In the genomic region with DNA sequence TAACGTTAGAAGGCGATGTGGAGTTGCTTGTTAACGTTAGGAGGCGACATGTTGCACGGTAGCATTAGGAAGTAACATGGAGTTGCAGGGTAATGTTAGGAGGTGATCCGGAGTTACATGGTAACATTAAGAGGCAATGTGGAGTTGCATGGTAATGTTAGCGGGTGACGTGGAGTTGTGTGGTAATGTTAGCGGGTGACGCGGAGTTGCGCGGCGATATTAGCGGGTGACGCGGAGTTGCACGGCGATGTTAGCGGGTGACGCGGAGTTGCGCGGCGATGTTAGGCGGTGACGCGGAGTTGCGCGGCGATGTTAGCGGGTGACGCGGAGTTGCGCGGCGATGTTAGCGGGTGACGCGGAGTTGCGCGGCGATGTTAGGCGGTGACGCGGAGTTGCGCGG, we compare ENCODE assay signal across 7 cellular contexts.
DNase-seq lines count a peak whose midpoint lies in the region; ATAC-seq, FAIRE-seq and TF ChIP-seq lines count a peak whose summit lies in the region.
"Not testable (repeated sequence)": the region's sequence is repeated elsewhere in the genome, so short reads cannot be mapped to it uniquely, and the experiment has no call there.

No MANE protein-coding gene starts in this region.

- not testable (repeated sequence) for H3K4me3 ChIP-seq in CD8-positive, alpha-beta T cell (ENCODE audit: low read depth, low read length); IMR-90 (ENCODE audit: insufficient read depth, low read depth, low read length); K562; neural progenitor cell
- peak overlapping the region; percentile 70; the same call in 1 of the 2 replicates for H3K4me3 ChIP-seq in iPS-20b (ENCODE audit: low read length)

- H3K36me3 Mint-ChIP-seq in CD8-positive, alpha-beta T cell; neural progenitor cell: not testable (repeated sequence)
- H3K36me3 Mint-ChIP-seq in activated CD8-positive, alpha-beta memory T cell treated with anti-CD3 and anti-CD28 coated beads, Interleukin-2, amount 10 ng/mL, durations not matched to agents 7 days and 5 days = peaks cover 16% of the 10 kb centered on the region
- peaks cover 70% of the 10 kb centered on the region for H3K36me3 Mint-ChIP-seq in stimulated activated memory B cell treated with anti-CD40 and anti-IgM and Interleukin-4, amounts not matched to agents 10 μg/mL and 1 μg/mL and 100 μg/mL, for 72 hours

- dilution Hi-C loops in IMR-90 (cut with HindIII; ENCODE audit: low sequenced_read_pairs, unreplicated experiment) = not testable (repeated sequence)

- in situ Hi-C loops in IMR-90 (cut with MboI; ENCODE audit: low sequenced_read_pairs); K562 (cut with MboI): not testable (repeated sequence)

- not testable (repeated sequence) for FAIRE-seq in K562 (lab: Jason Lieb, UNC)

- not testable (repeated sequence) for H2BK20ac ChIP-seq in IMR-90 (ENCODE audit: low read depth, low read length)

- not testable (repeated sequence) for H2BK15ac ChIP-seq in IMR-90 (ENCODE audit: low read depth, low read length)

- TF ChIP-seq POLR2A in IMR-90 (IDR thresholded peaks at IDR 0.05; ENCODE audit: low read depth, low read length); K562 (conservative IDR thresholded peaks at IDR 0.05): not testable (repeated sequence)

- H3K4me3 Mint-ChIP-seq in CD8-positive, alpha-beta T cell; activated CD8-positive, alpha-beta memory T cell treated with anti-CD3 and anti-CD28 coated beads, Interleukin-2, amount 10 ng/mL, durations not matched to agents 7 days and 5 days; neural progenitor cell; stimulated activated memory B cell treated with anti-CD40 and anti-IgM and Interleukin-4, amounts not matched to agents 10 μg/mL and 1 μg/mL and 100 μg/mL, for 72 hours: not testable (repeated sequence)

- not testable (repeated sequence) for TF ChIP-seq CTCF in CD8-positive, alpha-beta T cell (IDR thresholded peaks at IDR 0.05); IMR-90 (conservative IDR thresholded peaks at IDR 0.05; ENCODE audit: low read depth, low read length); K562 (IDR thresholded peaks at IDR 0.05 in 2 of 3, conservative IDR thresholded peaks at IDR 0.05 in 1 of 3; ENCODE audit: insufficient read depth in 2 of 3, low read depth in 1 of 3, low read length in 3 of 3); neural progenitor cell (IDR thresholded peaks at IDR 0.05)

- H3K23ac ChIP-seq in IMR-90 (ENCODE audit: low read depth, low read length) = not testable (repeated sequence)

- H4K91ac ChIP-seq in IMR-90 (ENCODE audit: insufficient read depth, low read depth, low read length) = not testable (repeated sequence)

- peak overlapping the region; percentile 43; the same call in 1 of the 2 replicates for H2AK5ac ChIP-seq in IMR-90 (ENCODE audit: low read depth, low read length)

- not testable (repeated sequence) for TF ChIP-seq RAD21 in IMR-90 (IDR thresholded peaks at IDR 0.05; ENCODE audit: low read length); K562 (CRISPR knock-in tag; conservative IDR thresholded peaks at IDR 0.05 in 1 of 2, IDR thresholded peaks at IDR 0.05 in 1 of 2)

- not testable (repeated sequence) for H3K56ac ChIP-seq in IMR-90 (ENCODE audit: extremely low read depth, insufficient read depth, low read length)

- not testable (repeated sequence) for H3K79me2 ChIP-seq in K562 (ENCODE audit: control insufficient read depth, insufficient read depth, low read length); neural progenitor cell (ENCODE audit: low read depth)

- not testable (repeated sequence) for H2BK5ac ChIP-seq in IMR-90 (ENCODE audit: low read depth, low read length, poor library complexity, severe bottlenecking)

- peaks cover 11% of the 10 kb centered on the region for H3K4me1 ChIP-seq in CD8-positive, alpha-beta T cell (ENCODE audit: insufficient read depth, low read length)
- H3K4me1 ChIP-seq in IMR-90 (ENCODE audit: control insufficient read depth, insufficient read depth, low read length); K562 (replicated peaks in 1 of 2; ENCODE audit: control insufficient read depth in 2 of 2, insufficient read depth in 2 of 2, low read length in 2 of 2); neural progenitor cell: not testable (repeated sequence)
- peaks cover 37% of the 10 kb centered on the region for H3K4me1 ChIP-seq in iPS-20b (ENCODE audit: insufficient read depth, low read length)

- H3K27me3 ChIP-seq in CD8-positive, alpha-beta T cell (ENCODE audit: insufficient read depth, low read length); IMR-90 (ENCODE audit: control insufficient read depth, insufficient read depth, low read length); iPS-20b (ENCODE audit: insufficient read depth, low read length); neural progenitor cell: not testable (repeated sequence)
- peaks cover 14 to 44% of the 10 kb centered on the region in 2 experiments; a peak in 4 of 5 replicates for H3K27me3 ChIP-seq in K562 (ENCODE audit: control insufficient read depth in 2 of 2, insufficient read depth in 2 of 2, low read length in 2 of 2)

- intact Hi-C loops in CD8-positive, alpha-beta T cell (cut with DNase I, micrococcal nuclease); IMR-90 (cut with micrococcal nuclease); K562 (cut with micrococcal nuclease): not testable (repeated sequence)

- H4K8ac ChIP-seq in IMR-90 (ENCODE audit: low read depth in 2 of 2, low read length in 2 of 2) = not testable (repeated sequence)

- H4K20me1 ChIP-seq in IMR-90 (ENCODE audit: insufficient read depth, low read length) = peaks cover 40% of the 10 kb centered on the region
- H4K20me1 ChIP-seq in K562 (replicated peaks; ENCODE audit: control insufficient read depth, insufficient read depth, low read length); neural progenitor cell (ENCODE audit: low read depth): not testable (repeated sequence)

- H3K9me3 ChIP-seq in CD8-positive, alpha-beta T cell (ENCODE audit: low read length); IMR-90 (ENCODE audit: control insufficient read depth, insufficient read depth, low read length); K562 (replicated peaks; ENCODE audit: control insufficient read depth, insufficient read depth, low read depth, low read length); iPS-20b (ENCODE audit: insufficient read depth, low read depth, low read length); neural progenitor cell (ENCODE audit: low read depth): not testable (repeated sequence)

- not testable (repeated sequence) for H3K4ac ChIP-seq in IMR-90 (ENCODE audit: low read depth, low read length)

- H4K5ac ChIP-seq in IMR-90 (ENCODE audit: low read depth, low read length) = not testable (repeated sequence)

- not testable (repeated sequence) for ATAC-seq in CD8-positive, alpha-beta T cell; IMR-90 (ENCODE audit: low read depth); activated CD8-positive, alpha-beta memory T cell treated with anti-CD3 and anti-CD28 coated beads, Interleukin-2, amount 10 ng/mL, durations not matched to agents 7 days and 5 days; K562; stimulated activated memory B cell treated with anti-CD40 and anti-IgM and Interleukin-4, amounts not matched to agents 10 μg/mL and 1 μg/mL and 100 μg/mL, for 72 hours

- H3K14ac ChIP-seq in IMR-90 (replicated peaks; ENCODE audit: low read depth, low read length) = not testable (repeated sequence)

- not testable (repeated sequence) for H2AFZ ChIP-seq in IMR-90 (replicated peaks; ENCODE audit: low read length, poor library complexity); K562 (ENCODE audit: low read depth, low read length); neural progenitor cell (replicated peaks)

- H3K9me1 ChIP-seq in IMR-90 (ENCODE audit: insufficient read depth, low read length) = peaks cover 12% of the 10 kb centered on the region
- H3K9me1 ChIP-seq in K562 (ENCODE audit: control insufficient read depth, insufficient read depth, low read length) = not testable (repeated sequence)

- not testable (repeated sequence) for H2AK9ac ChIP-seq in IMR-90 (replicated peaks; ENCODE audit: low read depth, low read length, poor library complexity)

- 49 to 100% methylated on average over 2 to 5 of the region's 48 CpGs for WGBS in IMR-90 (ENCODE audit: extremely low coverage in 2 of 2, insufficient read length in 1 of 2), 2 experiments
- 93% methylated on average over 20 of the region's 48 CpGs for WGBS in K562 (ENCODE audit: insufficient coverage, low coverage, missing lambda C conversion rate)

- POLR2A ChIA-PET in CD8-positive, alpha-beta T cell (lab: Charles Lee); IMR-90 (lab: Charles Lee; ENCODE audit: unreplicated experiment); K562 (lab: Yijun Ruan, JAX): not testable (repeated sequence)

- not testable (repeated sequence) for H3K9me3 Mint-ChIP-seq in CD8-positive, alpha-beta T cell; stimulated activated memory B cell treated with anti-CD40 and anti-IgM and Interleukin-4, amounts not matched to agents 10 μg/mL and 1 μg/mL and 100 μg/mL, for 72 hours
- H3K9me3 Mint-ChIP-seq in activated CD8-positive, alpha-beta memory T cell treated with anti-CD3 and anti-CD28 coated beads, Interleukin-2, amount 10 ng/mL, durations not matched to agents 7 days and 5 days (ENCODE audit: low read depth) = peaks cover 10% of the 10 kb centered on the region
- peaks cover 11% of the 10 kb centered on the region for H3K9me3 Mint-ChIP-seq in neural progenitor cell

- H3K27ac ChIP-seq in CD8-positive, alpha-beta T cell (ENCODE audit: low read depth, low read length); IMR-90 (ENCODE audit: insufficient read depth, low read length); K562 (ENCODE audit: extremely low read depth, low read depth, low read length); iPS-20b (ENCODE audit: low read length); neural progenitor cell: not testable (repeated sequence)

- CTCF ChIA-PET in CD8-positive, alpha-beta T cell (lab: Charles Lee) = interaction anchor here (3.5 kb wide), 1 partner anchor 11 kb away, joined by 22 read pairs; no protein-coding TSS in a partner anchor
- CTCF ChIA-PET in IMR-90 (lab: Yijun Ruan, JAX); activated CD8-positive, alpha-beta memory T cell treated with anti-CD3 and anti-CD28 coated beads, Interleukin-2, amount 10 ng/mL, durations not matched to agents 7 days and 5 days (lab: Charles Lee); K562 (lab: Yijun Ruan, JAX; ENCODE audit: low intra/inter-chr PET ratio): not testable (repeated sequence)

- peak overlapping the region; percentile 41 for H3K27ac Mint-ChIP-seq in CD8-positive, alpha-beta T cell
- peak overlapping the region; percentile 35 for H3K27ac Mint-ChIP-seq in activated CD8-positive, alpha-beta memory T cell treated with anti-CD3 and anti-CD28 coated beads, Interleukin-2, amount 10 ng/mL, durations not matched to agents 7 days and 5 days
- peak overlapping the region; percentile 64 for H3K27ac Mint-ChIP-seq in neural progenitor cell
- H3K27ac Mint-ChIP-seq in stimulated activated memory B cell treated with anti-CD40 and anti-IgM and Interleukin-4, amounts not matched to agents 10 μg/mL and 1 μg/mL and 100 μg/mL, for 72 hours = peak overlapping the region; percentile 96

- not testable (repeated sequence) for H3K9ac ChIP-seq in IMR-90 (ENCODE audit: low read depth, low read length); K562 (ENCODE audit: insufficient read depth in 1 of 2, low read depth in 2 of 2, low read length in 2 of 2); iPS-20b (ENCODE audit: low read depth, low read length); neural progenitor cell

- not testable (repeated sequence) for H3F3A ChIP-seq in neural progenitor cell (ENCODE audit: low read depth)

- peaks cover 19 to 51% of the 10 kb centered on the region in 2 experiments for H3K79me1 ChIP-seq in IMR-90 (ENCODE audit: low read depth in 1 of 2, low read length in 2 of 2)

- not testable (repeated sequence) for H2BK120ac ChIP-seq in IMR-90 (ENCODE audit: low read depth, low read length)

- not testable (repeated sequence) for H3K18ac ChIP-seq in IMR-90 (ENCODE audit: low read depth, low read length)

- not testable (repeated sequence) for H3K4me2 ChIP-seq in IMR-90 (ENCODE audit: low read depth, low read length); K562 (ENCODE audit: insufficient read depth, low read length); neural progenitor cell

- not testable (repeated sequence) for TF ChIP-seq EP300 in K562 (IDR thresholded peaks at IDR 0.05; ENCODE audit: low read length)

- not testable (repeated sequence) for H3K27me3 Mint-ChIP-seq in CD8-positive, alpha-beta T cell (ENCODE audit: low read depth); activated CD8-positive, alpha-beta memory T cell treated with anti-CD3 and anti-CD28 coated beads, Interleukin-2, amount 10 ng/mL, durations not matched to agents 7 days and 5 days; stimulated activated memory B cell treated with anti-CD40 and anti-IgM and Interleukin-4, amounts not matched to agents 10 μg/mL and 1 μg/mL and 100 μg/mL, for 72 hours
- H3K27me3 Mint-ChIP-seq in neural progenitor cell (ENCODE audit: insufficient read depth, low read depth) = peaks cover 14% of the 10 kb centered on the region

- peaks cover 20% of the 10 kb centered on the region for H3K4me1 Mint-ChIP-seq in CD8-positive, alpha-beta T cell (ENCODE audit: low read depth)
- peaks cover 41% of the 10 kb centered on the region for H3K4me1 Mint-ChIP-seq in activated CD8-positive, alpha-beta memory T cell treated with anti-CD3 and anti-CD28 coated beads, Interleukin-2, amount 10 ng/mL, durations not matched to agents 7 days and 5 days
- H3K4me1 Mint-ChIP-seq in neural progenitor cell = peaks cover 23% of the 10 kb centered on the region
- peaks cover 76% of the 10 kb centered on the region for H3K4me1 Mint-ChIP-seq in stimulated activated memory B cell treated with anti-CD40 and anti-IgM and Interleukin-4, amounts not matched to agents 10 μg/mL and 1 μg/mL and 100 μg/mL, for 72 hours

- H3K36me3 ChIP-seq in CD8-positive, alpha-beta T cell (ENCODE audit: insufficient read depth, low read length); K562 (ENCODE audit: control insufficient read depth, insufficient read depth, low read length); iPS-20b (ENCODE audit: insufficient read depth, low read depth, low read length); neural progenitor cell: not testable (repeated sequence)
- H3K36me3 ChIP-seq in IMR-90 (ENCODE audit: control insufficient read depth, insufficient read depth, low read length) = peaks cover 19% of the 10 kb centered on the region

- DNase-seq in CD8-positive, alpha-beta T cell; IMR-90; activated CD8-positive, alpha-beta memory T cell treated with anti-CD3 and anti-CD28 coated beads, Interleukin-2, amount 10 ng/mL, durations not matched to agents 7 days and 5 days; K562 (ENCODE audit: extremely low read depth in 1 of 4, low spot score in 3 of 4); neural progenitor cell (ENCODE audit: low spot score): not testable (repeated sequence)

- not testable (repeated sequence) for BruUV-seq in IMR-90 (replicated peaks; lab: Mats Ljungman, UMichigan); K562 (replicated peaks; lab: Mats Ljungman, UMichigan)

Comparison
In these comparisons a context has a peak if more than half of its experiments do, and no peak if none do; other contexts are left out.
1. H3K27ac Mint-ChIP-seq: peak in every context shown above with its lines; median percentile 96 in stimulated activated memory B cell treated with anti-CD40 and anti-IgM and Interleukin-4, amounts not matched to agents 10 μg/mL and 1 μg/mL and 100 μg/mL, for 72 hours; 64 in neural progenitor cell; 41 in CD8-positive, alpha-beta T cell; 35 in activated CD8-positive, alpha-beta memory T cell treated with anti-CD3 and anti-CD28 coated beads, Interleukin-2, amount 10 ng/mL, durations not matched to agents 7 days and 5 days.